Comparison of ENCODE assay signal across 1 cellular context in genomic region chr3:197791120-197792018, GRCh38.
A peak's percentile ranks its signal among the peaks of the same experiment; 100 is the strongest.
TF ChIP-seq lines count a peak whose summit lies in the region.

LRCH3 (plus strand) TSS chr3:197791254; CDS start chr3:197791279, 25 bp downstream.

TF ChIP-seq in HepG2, 621 proteins besides CTCF, POLR2A, EP300 and RAD21 (continued from another document and continues in another):
- TF ChIP-seq ZNF746 (CRISPR knock-in tag; IDR thresholded peaks at IDR 0.05) (no peak; the same call in 1 of the 2 replicates), FOXO4 (CRISPR knock-in tag; conservative IDR thresholded peaks at IDR 0.05) (0 out of 2 replicates have a peak, but pooled peaks have one; percentile 54), MAFG (CRISPR knock-in tag; IDR thresholded peaks at IDR 0.05) (no peak), PLRG1 (conservative IDR thresholded peaks at IDR 0.05) (no peak), NR2F2 (IDR thresholded peaks at IDR 0.05; ENCODE audit: borderline replicate concordance, low read depth) (no peak), XRCC5 (optimal IDR thresholded peaks at IDR 0.05; ENCODE audit: low read length) (peak; percentile 21), THAP9 (CRISPR knock-in tag; IDR thresholded peaks at IDR 0.05; ENCODE audit: borderline replicate concordance) (peak; percentile 63), TMF1 (CRISPR knock-in tag; IDR thresholded peaks at IDR 0.05; ENCODE audit: low read depth) (peak; percentile 74), ZNF790 (CRISPR knock-in tag; IDR thresholded peaks at IDR 0.05; ENCODE audit: borderline replicate concordance) (peak; percentile 96; the same call in 1 of the 2 replicates), ARID5B (CRISPR knock-in tag; IDR thresholded peaks at IDR 0.05) (peak; percentile 49; the same call in 1 of the 2 replicates), ZBTB34 (CRISPR knock-in tag; IDR thresholded peaks at IDR 0.05) (0 out of 2 replicates have a peak, but pooled peaks have one; percentile 17), ZBTB14 (CRISPR knock-in tag; IDR thresholded peaks at IDR 0.05) (no peak), RELA (CRISPR knock-in tag; IDR thresholded peaks at IDR 0.05) (peak; percentile 57; the same call in 1 of the 2 replicates), NFYC (CRISPR knock-in tag; IDR thresholded peaks at IDR 0.05) (no peak), SP5 (CRISPR knock-in tag; IDR thresholded peaks at IDR 0.05; ENCODE audit: borderline replicate concordance, low read depth) (peak; percentile 80), SALL2 (CRISPR knock-in tag; IDR thresholded peaks at IDR 0.05) (peak; percentile 40; the same call in 1 of the 2 replicates), ZBTB21 (CRISPR knock-in tag; IDR thresholded peaks at IDR 0.05) (no peak), ZSCAN12 (CRISPR knock-in tag; IDR thresholded peaks at IDR 0.05) (no peak), ZNF512 (CRISPR knock-in tag; IDR thresholded peaks at IDR 0.05) (no peak), FOXO1 (CRISPR knock-in tag; IDR thresholded peaks at IDR 0.05) (peak; percentile 75), ZNF343 (CRISPR knock-in tag; IDR thresholded peaks at IDR 0.05) (0 out of 2 replicates have a peak, but pooled peaks have one; percentile 50), NR2F1 (CRISPR knock-in tag; IDR thresholded peaks at IDR 0.05) (no peak), SAFB2 (CRISPR knock-in tag; IDR thresholded peaks at IDR 0.05; ENCODE audit: borderline replicate concordance, low read depth) (peak; percentile 72; the same call in 1 of the 2 replicates), BRD4 (CRISPR knock-in tag; IDR thresholded peaks at IDR 0.05) (peak; percentile 96), CSRNP2 (CRISPR knock-in tag; conservative IDR thresholded peaks at IDR 0.05; ENCODE audit: low read depth) (no peak), DZIP1 (CRISPR knock-in tag; IDR thresholded peaks at IDR 0.05) (peak; percentile 80), ZNF136 (CRISPR knock-in tag; IDR thresholded peaks at IDR 0.05; ENCODE audit: low read depth) (peak; percentile 64; the same call in 1 of the 2 replicates), HNRNPUL1 (IDR thresholded peaks at IDR 0.05; ENCODE audit: low read depth, low read length) (no peak), TFAP4 (IDR thresholded peaks at IDR 0.05; ENCODE audit: borderline replicate concordance, low read depth) (0 out of 2 replicates have a peak, but pooled peaks have one; percentile 45), CBX5 (CRISPR knock-in tag; IDR thresholded peaks at IDR 0.05; ENCODE audit: borderline replicate concordance) (no peak), CAMTA2 (CRISPR knock-in tag; IDR thresholded peaks at IDR 0.05; ENCODE audit: borderline replicate concordance) (peak; percentile 87; the same call in 1 of the 2 replicates), E2F1 (CRISPR knock-in tag; IDR thresholded peaks at IDR 0.05) (peak; percentile 23; the same call in 1 of the 2 replicates), TRIM22 (IDR thresholded peaks at IDR 0.05) (no peak), NCOA5 (CRISPR knock-in tag; IDR thresholded peaks at IDR 0.05) (no peak), SPEN (CRISPR knock-in tag; IDR thresholded peaks at IDR 0.05; ENCODE audit: low read depth) (peak; percentile 78), ZSCAN30 (CRISPR knock-in tag; IDR thresholded peaks at IDR 0.05) (no peak), ZBTB3 (CRISPR knock-in tag; IDR thresholded peaks at IDR 0.05; ENCODE audit: borderline replicate concordance, low read depth) (no peak)
